In genomic region chr11:19951558-19952083, GRCh38 we compare ENCODE assay signal across 8 cellular contexts.
DNase-seq lines count a peak whose midpoint lies in the region; ATAC-seq, FAIRE-seq and TF ChIP-seq lines count a peak whose summit lies in the region.

No MANE protein-coding gene starts in this region.

- peaks cover 0 to 40% (median 5%) of the 10 kb centered on the region in 4 donors for H3K4me1 ChIP-seq in tibial nerve

- no peaks in the 10 kb centered on the region for H3K36me3 ChIP-seq in bronchial epithelial cell (ENCODE audit: control insufficient read depth, insufficient read depth, low read length)
- H3K36me3 ChIP-seq in tibial nerve: peaks cover 0 to 28% (median 0%) of the 10 kb centered on the region in 3 donors

- no peaks in the 10 kb centered on the region for H3K9me3 Mint-ChIP-seq in activated CD4-positive, alpha-beta T cell treated with anti-CD3 and anti-CD28 coated beads for 36 hours (ENCODE audit: low read depth)

- no peak for TF ChIP-seq EP300 in tibial nerve (IDR thresholded peaks at IDR 0.05)

- no peaks in the 10 kb centered on the region for H3K9me3 ChIP-seq in tibial nerve

- TF ChIP-seq CTCF in bronchial epithelial cell (IDR thresholded peaks at IDR 0.05; ENCODE audit: insufficient read depth, low read length, severe bottlenecking): peak; percentile 57
- TF ChIP-seq CTCF in tibial nerve (IDR thresholded peaks at IDR 0.05): peak; percentile 48 to 78 (median 49)

- no peak overlapping the region for H3K4me3 ChIP-seq in bronchial epithelial cell (ENCODE audit: low read depth, low read length)
- no peak overlapping the region for H3K4me3 ChIP-seq in tibial nerve

- TF ChIP-seq POLR2A in tibial nerve (IDR thresholded peaks at IDR 0.05): no peak

- 12 to 17% methylated on average over 5 of the region's 5 CpGs for WGBS in tibial nerve, 2 donors

- CTCF ChIA-PET in activated CD4-positive, alpha-beta T cell treated with anti-CD3 and anti-CD28 coated beads for 36 hours (lab: Charles Lee): interaction anchor here (0.6 to 4.1 kb wide), 12 partner anchors 14 to 641 kb away, joined by 3 to 22 read pairs (median 4); no protein-coding TSS in a partner anchor

- no peaks in the 10 kb centered on the region for H3K27me3 ChIP-seq in bronchial epithelial cell (ENCODE audit: control insufficient read depth, insufficient read depth, low read length)
- no peaks in the 10 kb centered on the region for H3K27me3 ChIP-seq in tibial nerve

- no peak overlapping the region for H3K4me3 Mint-ChIP-seq in activated CD4-positive, alpha-beta T cell treated with anti-CD3 and anti-CD28 coated beads for 36 hours

- POLR2A ChIA-PET in activated CD4-positive, alpha-beta T cell treated with anti-CD3 and anti-CD28 coated beads for 36 hours (lab: Charles Lee): no interaction called here

- ATAC-seq in activated CD4-positive, alpha-beta T cell treated with anti-CD3 and anti-CD28 coated beads for 36 hours: peak; percentile 36
- ATAC-seq in GM21381 (IDR thresholded peaks at IDR 0.05; ENCODE audit: unreplicated experiment) (peak; percentile 79), HG03521 (IDR thresholded peaks at IDR 0.05; ENCODE audit: unreplicated experiment) (peak; percentile 77)

- H3K27ac ChIP-seq in tibial nerve: no peak overlapping the region

- H3K27ac Mint-ChIP-seq in activated CD4-positive, alpha-beta T cell treated with anti-CD3 and anti-CD28 coated beads for 36 hours: no peak overlapping the region

- H3K27me3 Mint-ChIP-seq in activated CD4-positive, alpha-beta T cell treated with anti-CD3 and anti-CD28 coated beads for 36 hours: peaks cover 23% of the 10 kb centered on the region

- no peak for DNase-seq in activated CD4-positive, alpha-beta T cell treated with anti-CD3 and anti-CD28 coated beads for 36 hours
- DNase-seq in activated CD4-positive, alpha-beta T cell treated with anti-CD3 and anti-CD28 coated beads, Interleukin-2, amount 50 U/mL, for 48 hours: no peak
- DNase-seq in NOMO-1 (lab: John Stamatoyannopoulos, UW; ENCODE audit: unreplicated experiment in 2 of 2): peak; percentile 31 to 66
- DNase-seq in bronchial epithelial cell (ENCODE audit: low read depth): peak; percentile 64
- DNase-seq in left kidney (ENCODE audit: low read depth, low spot score): peak; percentile 87
- peak in 1 of 2 donors; percentile 31 for DNase-seq in tibial nerve (ENCODE audit: low spot score in 2 of 2)

- no peaks in the 10 kb centered on the region for H3K36me3 Mint-ChIP-seq in activated CD4-positive, alpha-beta T cell treated with anti-CD3 and anti-CD28 coated beads for 36 hours (ENCODE audit: low read depth)

- intact Hi-C loops in activated CD4-positive, alpha-beta T cell treated with anti-CD3 and anti-CD28 coated beads for 36 hours (cut with DNase I, micrococcal nuclease): loop anchor here (1.0 to 5.0 kb wide), 4 partner anchors 160 to 403 kb away; no protein-coding TSS in a partner anchor

- H3K4me1 Mint-ChIP-seq in activated CD4-positive, alpha-beta T cell treated with anti-CD3 and anti-CD28 coated beads for 36 hours: peaks cover 8% of the 10 kb centered on the region

- no peak for FAIRE-seq in bronchial epithelial cell (lab: Jason Lieb, UNC)

Comparison
In these comparisons a context has a peak if more than half of its experiments do, and no peak if none do; other contexts are left out.
1. DNase-seq: peak in NOMO-1 (2 of 2), bronchial epithelial cell (single experiment) and left kidney (single experiment); none in activated CD4-positive, alpha-beta T cell treated with anti-CD3 and anti-CD28 coated beads for 36 hours (single experiment) and activated CD4-positive, alpha-beta T cell treated with anti-CD3 and anti-CD28 coated beads, Interleukin-2, amount 50 U/mL, for 48 hours (0 of 2).
2. Peak in every context shown above with its lines, with median percentiles within 50 percentile points of each other: ATAC-seq.